In the genomic region with DNA sequence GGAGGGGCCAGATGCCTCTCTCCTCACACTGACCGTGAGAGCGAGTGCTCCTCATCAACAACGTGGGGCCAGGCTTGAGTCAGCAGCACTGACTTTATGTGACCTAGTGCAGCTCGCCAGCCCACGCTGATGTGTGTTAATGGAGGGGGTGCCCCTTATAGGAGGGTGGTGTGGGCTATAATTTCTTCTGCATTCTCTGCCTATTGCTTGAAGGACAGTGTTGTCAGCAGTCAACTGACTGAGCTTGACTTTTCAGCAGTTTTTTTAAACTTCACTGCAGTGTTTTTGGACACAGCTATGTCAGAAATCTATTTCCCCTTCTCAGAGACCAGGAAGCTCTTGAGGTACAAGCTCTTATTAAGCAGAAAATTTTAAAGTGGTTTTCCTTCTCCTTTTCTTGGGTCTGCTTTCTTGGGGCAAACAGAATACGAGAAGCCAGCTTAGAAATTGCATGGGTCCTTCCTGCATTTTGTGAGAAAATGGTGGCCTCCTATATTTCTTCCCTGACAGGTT, we compare ENCODE assay signal across 24 cellular contexts.
DNase-seq lines count a peak whose midpoint lies in the region; ATAC-seq and TF ChIP-seq lines count a peak whose summit lies in the region.
"Had no signal": no experiment of that assay in that cellular context is flagged by ENCODE, and none has a peak within 500 bp of the region (broad histone marks: within the 10 kb centered on the region; RNA-seq: fewer than 3 reads in every experiment).

No MANE protein-coding gene starts in this region.

- no peaks in the 10 kb centered on the region for H3K27me3 ChIP-seq in heart left ventricle
- H3K27me3 ChIP-seq in naive thymus-derived CD4-positive, alpha-beta T cell (ENCODE audit: control insufficient read depth in 2 of 2, insufficient read depth in 2 of 2, low read length in 2 of 2): peaks cover 0 to 3% of the 10 kb centered on the region in 2 donors
- peaks cover 72% of the 10 kb centered on the region for H3K27me3 ChIP-seq in PC-3 (ENCODE audit: low read length)
- H3K27me3 ChIP-seq: colonic mucosa, sigmoid colon, thyroid gland had no signal

- no peak overlapping the region for H3K4me3 ChIP-seq in heart left ventricle
- H3K4me3 ChIP-seq in naive thymus-derived CD4-positive, alpha-beta T cell (ENCODE audit: low read length): no peak overlapping the region
- H3K4me3 ChIP-seq in PC-3 (ENCODE audit: low read length): no peak overlapping the region
- H3K4me3 ChIP-seq in OCI-LY7 (ENCODE audit: low read depth, low read length, poor library complexity, severe bottlenecking): no peak overlapping the region
- H3K4me3 ChIP-seq: colonic mucosa, K562, sigmoid colon, thyroid gland had no signal

- BruUV-seq in PC-3 (replicated peaks; lab: Mats Ljungman, UMichigan) (no TSS peak), OCI-LY7 (replicated peaks; lab: Mats Ljungman, UMichigan) (no TSS peak)

- intact Hi-C loops in heart left ventricle (cut with DNase I): no loop called here
- intact Hi-C loops in naive thymus-derived CD4-positive, alpha-beta T cell (cut with micrococcal nuclease): no loop called here
- intact Hi-C loops in PC-3 (cut with micrococcal nuclease): no loop called here
- intact Hi-C loops in OCI-LY7 (cut with micrococcal nuclease; ENCODE audit: unreplicated experiment): no loop called here

- no peaks in the 10 kb centered on the region for H3K79me2 ChIP-seq in PC-3 (ENCODE audit: low read length)
- no peaks in the 10 kb centered on the region for H3K79me2 ChIP-seq in OCI-LY7 (ENCODE audit: insufficient read depth, low read depth, low read length)

- H4K20me1 ChIP-seq in PC-3 (ENCODE audit: low read length) (no peaks in the 10 kb centered on the region), OCI-LY7 (ENCODE audit: insufficient read depth, low read length) (no peaks in the 10 kb centered on the region)

- peaks cover 0 to 25% (median 5%) of the 10 kb centered on the region in 5 donors for H3K27me3 Mint-ChIP-seq in naive thymus-derived CD4-positive, alpha-beta T cell

- H3K4me2 ChIP-seq in PC-3 (ENCODE audit: low read length) (no peak overlapping the region), OCI-LY7 (ENCODE audit: low read length) (no peak overlapping the region)

- H3K9me2 ChIP-seq in PC-3 (replicated peaks; ENCODE audit: low read length) (no peaks in the 10 kb centered on the region), OCI-LY7 (ENCODE audit: insufficient read depth, low read length) (no peaks in the 10 kb centered on the region)

- H3K9ac ChIP-seq in PC-3 (ENCODE audit: low read length): no peak overlapping the region

- peaks cover 0 to 4% (median 0%) of the 10 kb centered on the region in 7 donors for H3K4me1 Mint-ChIP-seq in naive thymus-derived CD4-positive, alpha-beta T cell
- H3K4me1 Mint-ChIP-seq: CD8-positive, alpha-beta memory T cell; stimulated activated memory B cell treated with anti-CD40 and anti-IgM and Interleukin-4, amounts not matched to agents 10 μg/mL and 1 μg/mL and 100 μg/mL, for 72 hours had no signal

- CTCF ChIA-PET in naive thymus-derived CD4-positive, alpha-beta T cell (lab: Charles Lee): no interaction called here
- CTCF ChIA-PET in PC-3 (lab: Charles Lee): interaction anchor here (0.6 kb wide), 1 partner anchor 322 kb away, joined by 6 read pairs; no protein-coding TSS in a partner anchor
- CTCF ChIA-PET in OCI-LY7 (lab: Charles Lee; ENCODE audit: unreplicated experiment): no interaction called here

- peak; percentile 80 for DNase-seq in CD1c-positive myeloid dendritic cell (ENCODE audit: extremely low spot score)
- peak; percentile 89 for DNase-seq in NOMO-1 treated with DMSO at 0.1 percent for 48 hours (lab: John Stamatoyannopoulos, UW; ENCODE audit: unreplicated experiment)
- DNase-seq in heart left ventricle: no peak
- no peak for DNase-seq in naive thymus-derived CD4-positive, alpha-beta T cell
- DNase-seq in PC-3: no peak
- DNase-seq in OCI-LY7 (ENCODE audit: low spot score): no peak
- DNase-seq: CD8-positive, alpha-beta memory T cell; colonic mucosa; DND-41; kidney glomerular epithelial cell; NCI-H1092 treated with DMSO at 0.1 percent for 48 hours; NCI-H510A; occipital lobe; SHP77; sigmoid colon; T-helper 2 cell; thyroid gland had no signal

- H3K27ac Mint-ChIP-seq in naive thymus-derived CD4-positive, alpha-beta T cell: no peak overlapping the region
- H3K27ac Mint-ChIP-seq: activated naive CD8-positive, alpha-beta T cell; activated T-helper 1 cell treated with anti-CD3 and anti-CD28 coated beads, Interleukin-12 subunit alpha, Interleukin-12 subunit beta, Interleukin-2, Interleukin-4 antibody, amounts not matched to agents 30 ng/mL and 10 ng/mL and 1 ng/mL, durations not matched to agents 14 hours and 24 hours and 36 hours; CD8-positive, alpha-beta memory T cell; stimulated activated memory B cell treated with anti-CD40 and anti-IgM and Interleukin-4, amounts not matched to agents 10 μg/mL and 1 μg/mL and 100 μg/mL, for 72 hours had no signal

- TF ChIP-seq CTCF in heart left ventricle (IDR thresholded peaks at IDR 0.05) (no peak), PC-3 (conservative IDR thresholded peaks at IDR 0.05; ENCODE audit: low read depth, low read length) (no peak), OCI-LY7 (conservative IDR thresholded peaks at IDR 0.05; ENCODE audit: low read length) (no peak)

- H3K27ac ChIP-seq in heart left ventricle: peak overlapping the region in 1 of 12 donors; percentile 83
- H3K27ac ChIP-seq in naive thymus-derived CD4-positive, alpha-beta T cell (ENCODE audit: low read depth, low read length): no peak overlapping the region
- H3K27ac ChIP-seq in PC-3 (ENCODE audit: low read length): no peak overlapping the region
- no peak overlapping the region for H3K27ac ChIP-seq in OCI-LY7 (ENCODE audit: low read depth, low read length, poor library complexity, severe bottlenecking)
- H3K27ac ChIP-seq: colonic mucosa had no signal

- WGBS in heart left ventricle, 4 donors: 85 to 96% (median 90%) methylated on average over 4 to 6 of the region's 6 CpGs

- H3K9me3 Mint-ChIP-seq in naive thymus-derived CD4-positive, alpha-beta T cell: peaks cover 0 to 4% (median 0%) of the 10 kb centered on the region in 11 donors
- H3K9me3 Mint-ChIP-seq: activated T-helper 1 cell treated with anti-CD3 and anti-CD28 coated beads, Interleukin-12 subunit alpha, Interleukin-12 subunit beta, Interleukin-2, Interleukin-4 antibody, amounts not matched to agents 30 ng/mL and 10 ng/mL and 1 ng/mL, durations not matched to agents 14 hours and 24 hours and 36 hours; stimulated activated memory B cell treated with anti-CD40 and anti-IgM and Interleukin-4, amounts not matched to agents 10 μg/mL and 1 μg/mL and 100 μg/mL, for 72 hours had no signal

- H3K36me3 ChIP-seq in heart left ventricle (peaks cover 0 to 32% (median 4%) of the 10 kb centered on the region in 9 donors), PC-3 (ENCODE audit: low read depth, low read length) (no peaks in the 10 kb centered on the region), OCI-LY7 (ENCODE audit: insufficient read depth, low read length) (no peaks in the 10 kb centered on the region)
- H3K36me3 ChIP-seq in naive thymus-derived CD4-positive, alpha-beta T cell (ENCODE audit: control insufficient read depth in 2 of 3, insufficient read depth in 3 of 3, low read length in 3 of 3): no peaks in the 10 kb centered on the region
- H3K36me3 ChIP-seq: colonic mucosa had no signal

- POLR2A ChIA-PET in naive thymus-derived CD4-positive, alpha-beta T cell (lab: Charles Lee): no interaction called here
- POLR2A ChIA-PET in PC-3 (lab: Charles Lee; ENCODE audit: unreplicated experiment) (no interaction called here), OCI-LY7 (lab: Charles Lee) (interaction anchor here (0.6 kb wide), 1 partner anchor 555 kb away, joined by 3 read pairs; no protein-coding TSS in a partner anchor)

- H3K4me1 ChIP-seq in heart left ventricle (peaks cover 0 to 36% (median 19%) of the 10 kb centered on the region in 12 donors), PC-3 (ENCODE audit: insufficient read depth, low read length) (no peaks in the 10 kb centered on the region), OCI-LY7 (ENCODE audit: insufficient read depth, low read length, poor library complexity, severe bottlenecking) (no peaks in the 10 kb centered on the region)
- no peaks in the 10 kb centered on the region for H3K4me1 ChIP-seq in naive thymus-derived CD4-positive, alpha-beta T cell (ENCODE audit: control insufficient read depth in 2 of 2, insufficient read depth in 2 of 2, low read length in 2 of 2)
- H3K4me1 ChIP-seq: colonic mucosa had no signal

- ATAC-seq in heart left ventricle: peak in 3 of 4 donors; percentile 17 to 49 (median 43)
- ATAC-seq in naive thymus-derived CD4-positive, alpha-beta T cell: peak; percentile 69
- ATAC-seq in GM18858 (IDR thresholded peaks at IDR 0.05; ENCODE audit: unreplicated experiment): no peak
- no peak for ATAC-seq in PC-3
- no peak for ATAC-seq in HG03039 (IDR thresholded peaks at IDR 0.05; ENCODE audit: unreplicated experiment)
- ATAC-seq: activated CD4-positive, CD25-positive, alpha-beta regulatory T cell treated with anti-CD3 and anti-CD28 coated beads, Interleukin-2, amount 50 U/mL, for 24 hours; K562; stimulated activated memory B cell treated with anti-CD40 and anti-IgM and Interleukin-4, amounts not matched to agents 10 μg/mL and 1 μg/mL and 100 μg/mL, for 72 hours had no signal

- H3K9me3 ChIP-seq in heart left ventricle (no peaks in the 10 kb centered on the region), PC-3 (ENCODE audit: low read length) (no peaks in the 10 kb centered on the region), OCI-LY7 (ENCODE audit: low read length) (no peaks in the 10 kb centered on the region)
- no peaks in the 10 kb centered on the region for H3K9me3 ChIP-seq in naive thymus-derived CD4-positive, alpha-beta T cell (ENCODE audit: control insufficient read depth in 2 of 3, low read length in 3 of 3)
- H3K9me3 ChIP-seq: colonic mucosa, sigmoid colon, thyroid gland had no signal

- no peak for TF ChIP-seq POLR2A in heart left ventricle (IDR thresholded peaks at IDR 0.05)

- no peak overlapping the region for H3K4me3 Mint-ChIP-seq in naive thymus-derived CD4-positive, alpha-beta T cell
- H3K4me3 Mint-ChIP-seq: activated naive CD8-positive, alpha-beta T cell; activated T-helper 1 cell treated with anti-CD3 and anti-CD28 coated beads, Interleukin-12 subunit alpha, Interleukin-12 subunit beta, Interleukin-2, Interleukin-4 antibody, amounts not matched to agents 30 ng/mL and 10 ng/mL and 1 ng/mL, durations not matched to agents 14 hours and 24 hours and 36 hours; CD8-positive, alpha-beta memory T cell; stimulated activated memory B cell treated with anti-CD40 and anti-IgM and Interleukin-4, amounts not matched to agents 10 μg/mL and 1 μg/mL and 100 μg/mL, for 72 hours had no signal

- no peaks in the 10 kb centered on the region for H3F3A ChIP-seq in PC-3 (ENCODE audit: low read length, unreplicated experiment)

- H2AFZ ChIP-seq in PC-3 (ENCODE audit: low read length) (no peak overlapping the region), OCI-LY7 (ENCODE audit: low read length) (no peak overlapping the region)

- H3K36me3 Mint-ChIP-seq in naive thymus-derived CD4-positive, alpha-beta T cell: no peaks in the 10 kb centered on the region
- H3K36me3 Mint-ChIP-seq: activated naive CD8-positive, alpha-beta T cell; CD8-positive, alpha-beta memory T cell; stimulated activated memory B cell treated with anti-CD40 and anti-IgM and Interleukin-4, amounts not matched to agents 10 μg/mL and 1 μg/mL and 100 μg/mL, for 72 hours had no signal

Comparison
In these comparisons a context has a peak if more than half of its experiments do, and no peak if none do; other contexts are left out.
1. DNase-seq: peak in CD1c-positive myeloid dendritic cell (single experiment) and NOMO-1 treated with DMSO at 0.1 percent for 48 hours (single experiment); none in heart left ventricle (0 of 5), naive thymus-derived CD4-positive, alpha-beta T cell (0 of 9), PC-3 (single experiment) and OCI-LY7 (single experiment).
2. ATAC-seq: peak in heart left ventricle (3 of 4) and naive thymus-derived CD4-positive, alpha-beta T cell (single experiment); none in GM18858 (single experiment), PC-3 (single experiment) and HG03039 (single experiment).